15 cellular contexts compared by ENCODE assay signal in the genomic region with DNA sequence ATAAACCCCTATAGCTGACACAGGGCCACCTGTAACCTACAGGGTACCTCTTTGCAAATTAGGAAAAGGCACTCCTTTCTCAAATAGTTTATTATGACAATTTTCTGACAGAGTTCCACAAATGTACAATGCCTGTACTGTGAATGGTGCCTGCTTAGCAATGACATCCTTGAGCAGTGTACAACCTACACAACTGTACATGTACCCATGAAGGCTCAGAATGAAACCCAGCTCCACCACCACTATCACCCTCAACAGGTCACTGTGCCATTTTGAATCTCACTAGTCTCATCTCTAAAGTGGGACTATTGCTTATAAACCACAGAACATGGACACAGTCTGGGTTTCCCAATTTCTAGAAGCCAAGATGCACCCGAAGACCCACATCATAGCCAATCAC. TPM values are rescaled to one million over a fixed set of nuclear protein-coding genes. Genes with fewer than 3 reads are reported as not detected.
"Had no signal": no experiment of that assay in that cellular context is flagged by ENCODE, and none has a peak within 500 bp of the region (broad histone marks: within the 10 kb centered on the region; RNA-seq: fewer than 3 reads in every experiment).

No MANE protein-coding gene starts in this region.

- H3K27ac Mint-ChIP-seq: activated CD8-positive, alpha-beta memory T cell treated with anti-CD3 and anti-CD28 coated beads, Interleukin-2, amount 10 ng/mL, durations not matched to agents 7 days and 5 days; endodermal cell; stimulated activated naive CD8-positive, alpha-beta T cell treated with anti-CD3 and anti-CD28 coated beads, Interleukin-15, amount 100 ng/mL, for 72 hours had no signal

- H3K4me3 ChIP-seq: body of pancreas, SK-N-MC, testis had no signal

- ATAC-seq: activated CD8-positive, alpha-beta memory T cell treated with anti-CD3 and anti-CD28 coated beads, Interleukin-2, amount 10 ng/mL, durations not matched to agents 7 days and 5 days; activated T-cell treated with anti-CD3 and anti-CD28 coated beads, Interleukin-2, amount 50 U/mL, for 4 hours; body of pancreas; esophagus mucosa; left lobe of liver; stimulated activated naive CD8-positive, alpha-beta T cell treated with anti-CD3 and anti-CD28 coated beads, Interleukin-15, amount 100 ng/mL, for 72 hours had no signal

- H3K36me3 Mint-ChIP-seq: activated CD8-positive, alpha-beta memory T cell treated with anti-CD3 and anti-CD28 coated beads, Interleukin-2, amount 10 ng/mL, durations not matched to agents 7 days and 5 days had no signal

- H3K27me3 Mint-ChIP-seq: activated CD8-positive, alpha-beta memory T cell treated with anti-CD3 and anti-CD28 coated beads, Interleukin-2, amount 10 ng/mL, durations not matched to agents 7 days and 5 days; stimulated activated naive CD8-positive, alpha-beta T cell treated with anti-CD3 and anti-CD28 coated beads, Interleukin-15, amount 100 ng/mL, for 72 hours had no signal

- H3K27me3 ChIP-seq: body of pancreas, testis had no signal

- DNase-seq: activated CD4-positive, CD25-positive, alpha-beta regulatory T cell; activated CD8-positive, alpha-beta memory T cell treated with anti-CD3 and anti-CD28 coated beads, Interleukin-2, amount 10 ng/mL, durations not matched to agents 7 days and 5 days; activated T-cell treated with anti-CD3 and anti-CD28 coated beads, Interleukin-2, amount 50 U/mL, for 4 hours; body of pancreas; cerebellar nuclear complex; dermis blood vessel endothelial cell; endodermal cell; stimulated activated CD4-positive, alpha-beta T cell treated with anti-CD3 and anti-CD28 coated beads, Interleukin-15, amount 100 ng/mL, for 24 hours; stimulated activated CD4-positive, alpha-beta T cell treated with anti-CD3 and anti-CD28 coated beads, Interleukin-4, amount 100 ng/mL, for 24 hours; stimulated activated naive CD8-positive, alpha-beta T cell treated with anti-CD3 and anti-CD28 coated beads, Interleukin-15, amount 100 ng/mL, for 72 hours; testis had no signal

- H3K4me3 Mint-ChIP-seq: activated CD8-positive, alpha-beta memory T cell treated with anti-CD3 and anti-CD28 coated beads, Interleukin-2, amount 10 ng/mL, durations not matched to agents 7 days and 5 days; activated T-cell treated with anti-CD3 and anti-CD28 coated beads, Interleukin-2, amount 50 U/mL, for 4 hours; endodermal cell; stimulated activated naive CD8-positive, alpha-beta T cell treated with anti-CD3 and anti-CD28 coated beads, Interleukin-15, amount 100 ng/mL, for 72 hours had no signal

- H3K9me3 Mint-ChIP-seq: activated T-cell treated with anti-CD3 and anti-CD28 coated beads, Interleukin-2, amount 50 U/mL, for 4 hours; endodermal cell; stimulated activated naive CD8-positive, alpha-beta T cell treated with anti-CD3 and anti-CD28 coated beads, Interleukin-15, amount 100 ng/mL, for 72 hours had no signal

- H3K9me3 ChIP-seq: body of pancreas, testis had no signal

- H3K27ac ChIP-seq: body of pancreas, SK-N-MC, testis had no signal

RNA-seq across cellular contexts. Expression of a gene that starts 10.8 kb away (rescaled TPM):
- polyA plus RNA-seq: neural cell had no signal
